9 cellular contexts compared by ENCODE assay signal in the genomic region with DNA sequence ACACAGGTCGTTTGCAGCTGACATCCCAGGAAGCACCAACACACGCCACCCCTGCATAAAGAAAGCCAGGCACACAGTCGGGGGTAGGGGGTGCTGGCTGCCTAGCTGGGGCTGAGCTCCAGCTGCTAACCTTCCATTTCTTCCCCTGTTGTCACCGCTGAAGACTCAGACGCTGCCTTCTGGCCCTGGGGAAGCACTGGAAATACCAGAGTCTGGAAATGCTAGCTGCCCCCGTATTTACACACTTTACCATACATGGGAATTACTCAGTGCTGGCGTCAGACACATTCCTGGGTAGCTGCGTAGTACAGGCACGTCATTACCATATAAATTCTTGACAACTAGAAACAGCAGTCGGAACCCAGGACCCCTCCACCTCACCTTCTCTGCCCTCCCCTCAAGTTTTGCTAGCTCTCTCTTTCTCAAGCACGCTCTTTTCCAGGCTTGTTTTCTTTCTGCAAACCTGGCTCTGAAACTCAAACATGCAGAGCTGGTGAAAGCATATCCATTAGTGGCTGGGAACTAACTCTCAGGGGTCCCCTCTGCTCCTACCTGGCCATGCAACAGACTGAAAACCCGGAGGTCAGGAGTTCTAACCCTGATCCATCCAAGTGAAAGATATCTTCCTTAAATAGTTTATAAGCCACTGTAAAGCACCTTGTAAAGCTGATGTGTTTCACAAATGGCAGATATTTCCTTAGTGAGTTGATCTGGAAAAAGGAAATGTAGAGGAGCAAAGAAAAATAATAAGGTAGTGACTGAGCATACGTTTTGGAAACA. TPM values are rescaled to one million over a fixed set of nuclear protein-coding genes. Genes with fewer than 3 reads are reported as not detected.
DNase-seq lines count a peak whose midpoint lies in the region; ATAC-seq and TF ChIP-seq lines count a peak whose summit lies in the region.
"Had no signal": no experiment of that assay in that cellular context is flagged by ENCODE, and none has a peak within 500 bp of the region (broad histone marks: within the 10 kb centered on the region; RNA-seq: fewer than 3 reads in every experiment).

No MANE protein-coding gene starts in this region.

- H3K27ac ChIP-seq in SK-N-MC = peak overlapping the region; percentile 97
- H3K27ac ChIP-seq in gastrocnemius medialis = peak overlapping the region; percentile 77 to 83 (median 79)
- H3K27ac ChIP-seq: HL-60 had no signal

- H3K9me3 ChIP-seq in SK-N-MC (ENCODE audit: low read depth, low read length) = no peaks in the 10 kb centered on the region
- H3K9me3 ChIP-seq in gastrocnemius medialis = no peaks in the 10 kb centered on the region

- no peaks in the 10 kb centered on the region for H3K27me3 ChIP-seq in gastrocnemius medialis

- H3K4me1 ChIP-seq in gastrocnemius medialis = peaks cover 21 to 30% of the 10 kb centered on the region in 2 donors

- H3K4me3 ChIP-seq in SK-N-MC (peak overlapping the region; percentile 66), gastrocnemius medialis (peak overlapping the region in 1 of 4 donors; percentile 0)

- H3K36me3 ChIP-seq in SK-N-MC (ENCODE audit: insufficient read depth, low read length) = no peaks in the 10 kb centered on the region; the same call in 1 of the 2 replicates
- no peaks in the 10 kb centered on the region for H3K36me3 ChIP-seq in gastrocnemius medialis

- TF ChIP-seq CTCF in gastrocnemius medialis (IDR thresholded peaks at IDR 0.05 in 4 of 5, conservative IDR thresholded peaks at IDR 0.05 in 1 of 5) = no peak

- intact Hi-C loops in gastrocnemius medialis (cut with DNase I; ENCODE audit: low total_unique reads) = no loop called here
- intact Hi-C loops in left colon (cut with DNase I, micrococcal nuclease) = no loop called here

- in situ Hi-C loops in gastrocnemius medialis (cut with MboI; ENCODE audit: low sequenced_read_pairs in 4 of 4) = no loop called here

- peak overlapping the region; percentile 80 for H3K9ac ChIP-seq in SK-N-MC (ENCODE audit: insufficient read length)

- ATAC-seq in gastrocnemius medialis (peak in 1 of 2 donors; percentile 18), left colon (no peak), HG03457 (IDR thresholded peaks at IDR 0.05; ENCODE audit: unreplicated experiment) (no peak)

- peak; percentile 81 for DNase-seq in GOT3 (lab: John Stamatoyannopoulos, UW)
- no peak for DNase-seq in SK-N-MC (ENCODE audit: low read depth, low spot score)
- DNase-seq in glomerular endothelial cell (ENCODE audit: extremely low read depth, low read depth, low spot score) = peak; percentile 93
- DNase-seq in gastrocnemius medialis = no peak
- DNase-seq in ecto neural progenitor cell (ENCODE audit: low spot score) = no peak
- no peak for DNase-seq in left colon
- DNase-seq in erythroblast (lab: John Stamatoyannopoulos, UW) = no peak

- TF ChIP-seq POLR2A in gastrocnemius medialis (IDR thresholded peaks at IDR 0.05) = peak; percentile 40 to 49
- TF ChIP-seq POLR2A in erythroblast (IDR thresholded peaks at IDR 0.05; ENCODE audit: low read length) = no peak

RNA-seq across cellular contexts. Expression of gene CSRP1, which starts 3.3 kb away (rescaled TPM):
- total RNA-seq in glomerular endothelial cell = 765 and 867 TPM in 2 replicates
- 10 to 100 TPM; 22.7 to 91.1 (median 68.9) TPM for total RNA-seq in gastrocnemius medialis
- total RNA-seq in left colon = 100 to 1,000 TPM; 131 to 355 TPM

RNA-seq across cellular contexts. Expression of gene PHLDA3, which starts 34.6 kb away (rescaled TPM):
- total RNA-seq in glomerular endothelial cell (59.6 and 74.8 TPM in 2 replicates), gastrocnemius medialis (10 to 100 TPM in 3 of 4 donors, 1 to 10 TPM in 1; 7.4 to 91.8 (median 62.7) TPM), left colon (10 to 100 TPM; 13.1 to 19.3 TPM)

RNA-seq across cellular contexts. Expression of gene NAV1, which starts 35.3 kb away (rescaled TPM):
- total RNA-seq in glomerular endothelial cell (58.9 and 145 TPM in 2 replicates), gastrocnemius medialis (1 to 10 TPM; 4.2 to 9.1 (median 7.1) TPM), left colon (10 to 100 TPM; 13.6 to 25.1 TPM)

Comparison
In these comparisons a context has a peak if more than half of its experiments do, and no peak if none do; other contexts are left out.
1. DNase-seq: peak in GOT3 (single experiment) and glomerular endothelial cell (single experiment); none in SK-N-MC (single experiment), gastrocnemius medialis (0 of 2), ecto neural progenitor cell (single experiment), left colon (0 of 2) and erythroblast (0 of 2).